Comparison of ENCODE assay signal across 8 cellular contexts in the genomic region with DNA sequence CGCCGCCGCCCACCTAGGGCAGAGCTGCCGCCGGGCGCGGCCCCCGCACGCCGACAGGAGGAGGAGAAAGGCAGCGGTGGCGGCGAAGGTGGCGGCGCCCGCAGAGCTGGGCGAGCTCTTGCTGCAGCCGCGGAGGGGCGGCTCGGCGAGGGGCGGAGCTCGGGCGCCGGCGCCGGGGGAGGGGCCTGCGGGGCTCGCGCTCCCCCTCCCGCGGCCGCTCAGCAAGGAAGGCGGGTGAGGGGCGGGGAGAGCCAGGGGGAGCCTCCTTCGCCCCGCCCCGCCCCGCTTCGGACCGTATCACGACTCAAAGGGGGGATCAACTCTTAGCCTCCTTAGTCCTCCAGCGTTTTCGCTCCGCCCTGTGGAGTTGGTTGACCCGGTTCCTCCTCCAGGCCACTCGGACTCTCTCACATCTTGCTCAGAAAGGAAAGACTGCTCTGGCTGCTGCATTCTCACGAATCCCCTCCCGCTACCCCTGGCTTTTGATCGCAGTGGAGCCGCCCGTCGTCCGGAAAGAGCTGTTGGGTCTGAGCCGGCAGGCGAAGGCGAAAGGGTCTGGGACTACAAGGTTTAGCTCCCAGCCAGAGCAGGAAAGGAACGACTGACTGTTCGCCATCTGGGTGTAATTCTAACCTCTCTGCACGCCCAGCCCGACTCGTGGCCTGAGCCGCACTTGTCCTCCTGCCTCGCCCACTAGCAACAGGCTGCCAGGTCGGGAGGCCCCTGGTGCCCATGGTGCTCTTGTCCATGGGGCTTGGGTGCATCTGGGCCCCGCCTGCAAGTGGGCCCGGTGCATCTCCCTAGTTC. TPM values are rescaled to one million over a fixed set of nuclear protein-coding genes. Genes with fewer than 3 reads are reported as not detected.
DNase-seq lines count a peak whose midpoint lies in the region; ATAC-seq and TF ChIP-seq lines count a peak whose summit lies in the region.

A gene (minus strand): TSS at position 120 of the 807 bp plus-strand sequence. CDS start 232 bp downstream, outside the sequence.

- peaks cover 11% of the 10 kb centered on the region for H3K27me3 Mint-ChIP-seq in CD4-positive, CD25-positive, alpha-beta regulatory T cell

- WGBS in liver = under 1% methylated on average over 68 of the region's 68 CpGs

- ATAC-seq in CD4-positive, CD25-positive, alpha-beta regulatory T cell (ENCODE audit: low read depth in 2 of 2) = peak; percentile 86 to 91
- ATAC-seq in GM19452 (IDR thresholded peaks at IDR 0.05; ENCODE audit: unreplicated experiment) (peak; percentile 73), HG03575 (IDR thresholded peaks at IDR 0.05; ENCODE audit: extremely low read depth, insufficient number of reproducible peaks, low FRiP score, unreplicated experiment) (peak; percentile 33)

- peaks cover 0 to 11% (median 1%) of the 10 kb centered on the region in 7 donors for H3K9me3 Mint-ChIP-seq in CD4-positive, CD25-positive, alpha-beta regulatory T cell

- H3K36me3 Mint-ChIP-seq in CD4-positive, CD25-positive, alpha-beta regulatory T cell = peaks cover 10% of the 10 kb centered on the region

- peak within 1 kb of the TSS; percentile 95 to 98 (median 96) for H3K4me3 Mint-ChIP-seq in CD4-positive, CD25-positive, alpha-beta regulatory T cell

- peaks cover 29% of the 10 kb centered on the region for H3K4me1 ChIP-seq in CD4-positive, CD25-positive, alpha-beta regulatory T cell (ENCODE audit: control insufficient read depth, insufficient read depth, low read length, poor library complexity, severe bottlenecking)
- H3K4me1 ChIP-seq in liver (ENCODE audit: control insufficient read depth in 4 of 4, insufficient read depth in 4 of 4, low read length in 3 of 4) = peaks cover 0 to 20% (median 10%) of the 10 kb centered on the region in 4 donors

- peaks cover 28 to 52% (median 48%) of the 10 kb centered on the region in 4 donors for H3K4me1 Mint-ChIP-seq in CD4-positive, CD25-positive, alpha-beta regulatory T cell

- peak within 1 kb of the TSS; percentile 91 for H3K4me3 ChIP-seq in CD4-positive, CD25-positive, alpha-beta regulatory T cell (ENCODE audit: low read depth, low read length)
- peak within 1 kb of the TSS; percentile 80 to 96 (median 92) for H3K4me3 ChIP-seq in liver (ENCODE audit: low read depth in 1 of 3, low read length in 3 of 3)

- peak within 1 kb of the TSS; percentile 96 to 98 (median 98) for H3K27ac Mint-ChIP-seq in CD4-positive, CD25-positive, alpha-beta regulatory T cell

- H3K9ac ChIP-seq in liver (ENCODE audit: low read depth in 1 of 2, low read length in 2 of 2) = peak within 1 kb of the TSS; percentile 60 to 85

- no peaks in the 10 kb centered on the region for H3K9me3 ChIP-seq in CD4-positive, CD25-positive, alpha-beta regulatory T cell (ENCODE audit: control insufficient read depth in 2 of 2, low read length in 2 of 2)
- no peaks in the 10 kb centered on the region for H3K9me3 ChIP-seq in liver (ENCODE audit: control insufficient read depth in 4 of 4, low read length in 3 of 4)

- DNase-seq in CD4-positive, CD25-positive, alpha-beta regulatory T cell = peak; percentile 91 to 95 (median 91)
- DNase-seq in NCI-H82 (lab: John Stamatoyannopoulos, UW) = peak; percentile 95
- DNase-seq in activated CD4-positive, alpha-beta T cell treated with anti-CD3 and anti-CD28 coated beads, Interleukin-2, amount 50 U/mL, for 48 hours = peak; percentile 95
- peak; percentile 57 to 90 for DNase-seq in dermis microvascular lymphatic vessel endothelial cell (ENCODE audit: low read depth in 2 of 2)
- DNase-seq in stimulated activated CD4-positive, alpha-beta T cell treated with anti-CD3 and anti-CD28 coated beads, Interleukin-4, amount 100 ng/mL, for 1 hour = peak; percentile 95

- no peaks in the 10 kb centered on the region for H3K36me3 ChIP-seq in CD4-positive, CD25-positive, alpha-beta regulatory T cell (ENCODE audit: control insufficient read depth, insufficient read depth, low read length)
- H3K36me3 ChIP-seq in liver (ENCODE audit: control insufficient read depth in 4 of 4, insufficient read depth in 3 of 4, low read depth in 1 of 4, low read length in 3 of 4) = no peaks in the 10 kb centered on the region

- no peaks in the 10 kb centered on the region for H3K27me3 ChIP-seq in CD4-positive, CD25-positive, alpha-beta regulatory T cell (ENCODE audit: control insufficient read depth, insufficient read depth, low read length)
- H3K27me3 ChIP-seq in liver (ENCODE audit: control insufficient read depth in 4 of 4, insufficient read depth in 4 of 4, low read length in 3 of 4) = no peaks in the 10 kb centered on the region

- peak within 1 kb of the TSS; percentile 84 for H3K27ac ChIP-seq in CD4-positive, CD25-positive, alpha-beta regulatory T cell (ENCODE audit: insufficient read depth, low read length, poor library complexity, severe bottlenecking)
- peak within 1 kb of the TSS; percentile 76 to 87 for H3K27ac ChIP-seq in liver (ENCODE audit: low read depth in 1 of 2, low read length in 2 of 2)

- peak; percentile 18 for TF ChIP-seq CTCF in liver (IDR thresholded peaks at IDR 0.05; ENCODE audit: low read depth, low read length, missing input control)

- TF ChIP-seq RAD21 in liver (IDR thresholded peaks at IDR 0.05) = peak in 1 of 2 donors; percentile 26

TF ChIP-seq in liver, 16 proteins besides CTCF, POLR2A, EP300 and RAD21:
- no peak for TF ChIP-seq FOXA2 (IDR thresholded peaks at IDR 0.05)
- TF ChIP-seq GABPA (IDR thresholded peaks at IDR 0.05 in 1 of 2, conservative IDR thresholded peaks at IDR 0.05 in 1 of 2) = no peak
- TF ChIP-seq FOXA1 (IDR thresholded peaks at IDR 0.05) = no peak
- no peak for TF ChIP-seq NR2F2 (IDR thresholded peaks at IDR 0.05)
- TF ChIP-seq EGR1 (IDR thresholded peaks at IDR 0.05; ENCODE audit: low read depth in 2 of 2) = peak; percentile 43 to 45
- TF ChIP-seq, protein P1, sequence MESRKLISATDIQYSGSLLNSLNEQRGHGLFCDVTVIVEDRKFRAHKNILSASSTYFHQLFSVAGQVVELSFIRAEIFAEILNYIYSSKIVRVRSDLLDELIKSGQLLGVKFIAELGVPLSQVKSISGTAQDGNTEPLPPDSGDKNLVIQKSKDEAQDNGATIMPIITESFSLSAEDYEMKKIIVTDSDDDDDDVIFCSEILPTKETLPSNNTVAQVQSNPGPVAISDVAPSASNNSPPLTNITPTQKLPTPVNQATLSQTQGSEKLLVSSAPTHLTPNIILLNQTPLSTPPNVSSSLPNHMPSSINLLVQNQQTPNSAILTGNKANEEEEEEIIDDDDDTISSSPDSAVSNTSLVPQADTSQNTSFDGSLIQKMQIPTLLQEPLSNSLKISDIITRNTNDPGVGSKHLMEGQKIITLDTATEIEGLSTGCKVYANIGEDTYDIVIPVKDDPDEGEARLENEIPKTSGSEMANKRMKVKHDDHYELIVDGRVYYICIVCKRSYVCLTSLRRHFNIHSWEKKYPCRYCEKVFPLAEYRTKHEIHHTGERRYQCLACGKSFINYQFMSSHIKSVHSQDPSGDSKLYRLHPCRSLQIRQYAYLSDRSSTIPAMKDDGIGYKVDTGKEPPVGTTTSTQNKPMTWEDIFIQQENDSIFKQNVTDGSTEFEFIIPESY (IDR thresholded peaks at IDR 0.05) = no peak
- TF ChIP-seq JUND (IDR thresholded peaks at IDR 0.05) = no peak
- no peak for TF ChIP-seq RXRA (IDR thresholded peaks at IDR 0.05)
- TF ChIP-seq, protein P2, sequence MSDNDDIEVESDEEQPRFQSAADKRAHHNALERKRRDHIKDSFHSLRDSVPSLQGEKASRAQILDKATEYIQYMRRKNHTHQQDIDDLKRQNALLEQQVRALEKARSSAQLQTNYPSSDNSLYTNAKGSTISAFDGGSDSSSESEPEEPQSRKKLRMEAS (IDR thresholded peaks at IDR 0.05) = peak; percentile 69
- TF ChIP-seq, protein P3, sequence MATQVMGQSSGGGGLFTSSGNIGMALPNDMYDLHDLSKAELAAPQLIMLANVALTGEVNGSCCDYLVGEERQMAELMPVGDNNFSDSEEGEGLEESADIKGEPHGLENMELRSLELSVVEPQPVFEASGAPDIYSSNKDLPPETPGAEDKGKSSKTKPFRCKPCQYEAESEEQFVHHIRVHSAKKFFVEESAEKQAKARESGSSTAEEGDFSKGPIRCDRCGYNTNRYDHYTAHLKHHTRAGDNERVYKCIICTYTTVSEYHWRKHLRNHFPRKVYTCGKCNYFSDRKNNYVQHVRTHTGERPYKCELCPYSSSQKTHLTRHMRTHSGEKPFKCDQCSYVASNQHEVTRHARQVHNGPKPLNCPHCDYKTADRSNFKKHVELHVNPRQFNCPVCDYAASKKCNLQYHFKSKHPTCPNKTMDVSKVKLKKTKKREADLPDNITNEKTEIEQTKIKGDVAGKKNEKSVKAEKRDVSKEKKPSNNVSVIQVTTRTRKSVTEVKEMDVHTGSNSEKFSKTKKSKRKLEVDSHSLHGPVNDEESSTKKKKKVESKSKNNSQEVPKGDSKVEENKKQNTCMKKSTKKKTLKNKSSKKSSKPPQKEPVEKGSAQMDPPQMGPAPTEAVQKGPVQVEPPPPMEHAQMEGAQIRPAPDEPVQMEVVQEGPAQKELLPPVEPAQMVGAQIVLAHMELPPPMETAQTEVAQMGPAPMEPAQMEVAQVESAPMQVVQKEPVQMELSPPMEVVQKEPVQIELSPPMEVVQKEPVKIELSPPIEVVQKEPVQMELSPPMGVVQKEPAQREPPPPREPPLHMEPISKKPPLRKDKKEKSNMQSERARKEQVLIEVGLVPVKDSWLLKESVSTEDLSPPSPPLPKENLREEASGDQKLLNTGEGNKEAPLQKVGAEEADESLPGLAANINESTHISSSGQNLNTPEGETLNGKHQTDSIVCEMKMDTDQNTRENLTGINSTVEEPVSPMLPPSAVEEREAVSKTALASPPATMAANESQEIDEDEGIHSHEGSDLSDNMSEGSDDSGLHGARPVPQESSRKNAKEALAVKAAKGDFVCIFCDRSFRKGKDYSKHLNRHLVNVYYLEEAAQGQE (IDR thresholded peaks at IDR 0.05) = peak; percentile 28
- TF ChIP-seq SP1 (IDR thresholded peaks at IDR 0.05) = peak; percentile 75
- TF ChIP-seq HNF4G (IDR thresholded peaks at IDR 0.05) = no peak
- TF ChIP-seq, protein P4, sequence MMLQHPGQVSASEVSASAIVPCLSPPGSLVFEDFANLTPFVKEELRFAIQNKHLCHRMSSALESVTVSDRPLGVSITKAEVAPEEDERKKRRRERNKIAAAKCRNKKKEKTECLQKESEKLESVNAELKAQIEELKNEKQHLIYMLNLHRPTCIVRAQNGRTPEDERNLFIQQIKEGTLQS (IDR thresholded peaks at IDR 0.05) = no peak
- TF ChIP-seq HNF4A (conservative IDR thresholded peaks at IDR 0.05) = no peak
- TF ChIP-seq YY1 (IDR thresholded peaks at IDR 0.05) = peak; percentile 34
- peak; percentile 35 for TF ChIP-seq TAF1 (conservative IDR thresholded peaks at IDR 0.05)
TF ChIP-seq in liver: peak in this region for 6.

RNA-seq across cellular contexts. Expression of the gene that starts here (rescaled TPM):
- total RNA-seq in CD4-positive, CD25-positive, alpha-beta regulatory T cell = 49.9 TPM
- 10 to 100 TPM in 1 of 4 donors, 1 to 10 TPM in 3; 6.3 to 10.1 (median 8.1) TPM for polyA plus RNA-seq in CD4-positive, CD25-positive, alpha-beta regulatory T cell
- total RNA-seq in dermis microvascular lymphatic vessel endothelial cell (9.9 and 66.1 TPM in 2 replicates), liver (10 to 100 TPM; 10.7 to 15.9 TPM)
- 1 to 10 TPM in 1 of 2 donors, under 1 TPM in 1; 0.65 to 1.2 TPM for polyA plus RNA-seq in liver

Comparison
In these comparisons a context has a peak if more than half of its experiments do, and no peak if none do; other contexts are left out.
1. Peak in every context shown above with its lines: DNase-seq, ATAC-seq, H3K4me3 ChIP-seq and H3K27ac ChIP-seq.
2. ATAC-seq: peak in every context shown above with its lines; median percentile 88 in CD4-positive, CD25-positive, alpha-beta regulatory T cell; 73 in GM19452; 33 in HG03575.